In the genomic region with DNA sequence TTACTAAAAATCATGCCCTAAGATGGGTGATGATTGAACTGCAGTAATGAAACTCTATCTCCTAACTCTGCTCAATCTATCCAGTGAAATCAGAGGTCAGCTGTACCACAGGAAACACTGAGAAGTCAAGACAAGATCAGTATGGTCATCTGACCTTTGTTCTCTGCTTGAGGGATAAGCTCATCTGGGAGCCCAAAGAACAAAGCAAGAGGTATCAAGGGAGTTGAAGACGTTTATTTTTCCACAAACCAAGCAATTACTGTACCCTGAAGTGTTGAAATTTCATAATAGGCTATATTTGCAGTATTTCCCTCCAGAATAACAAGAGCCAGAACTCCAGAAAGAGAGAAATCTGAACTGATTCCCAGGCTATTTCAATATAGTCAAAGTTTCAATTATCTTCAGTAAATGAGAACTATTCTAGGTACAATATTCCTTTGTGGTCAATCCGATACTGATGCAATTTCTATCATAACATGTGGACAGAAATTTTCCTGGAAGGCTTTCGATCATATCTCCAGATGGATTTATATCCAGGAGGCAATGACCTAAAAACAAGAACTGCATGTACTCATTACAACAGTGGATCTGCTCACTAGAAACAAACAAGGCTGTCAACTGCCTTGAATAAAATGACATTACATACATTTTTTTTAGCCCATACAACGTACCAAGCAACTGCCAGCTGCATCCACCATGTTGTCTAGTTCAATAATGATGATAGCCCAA, we compare ENCODE assay signal across 23 cellular contexts.
DNase-seq lines count a peak whose midpoint lies in the region; TF ChIP-seq lines count a peak whose summit lies in the region.
"Had no signal": no experiment of that assay in that cellular context is flagged by ENCODE, and none has a peak within 500 bp of the region (broad histone marks: within the 10 kb centered on the region; RNA-seq: fewer than 3 reads in every experiment).

No MANE protein-coding gene starts in this region.

- no peak for TF ChIP-seq CTCF in left ventricle myocardium inferior (IDR thresholded peaks at IDR 0.05; ENCODE audit: borderline replicate concordance)

- H3K4me1 ChIP-seq in BLaER1 treated with 17β-estradiol and CSF1 and Interleukin-3, amounts not matched to agents 10 nM and 100 nM: peaks cover 0 to 16% (median 11%) of the 10 kb centered on the region in 10 experiments; a peak in 12 of 20 replicates
- H3K4me1 ChIP-seq in left ventricle myocardium inferior (peaks cover 33% of the 10 kb centered on the region), subcutaneous abdominal adipose tissue (ENCODE audit: control insufficient read depth in 5 of 5, insufficient read depth in 5 of 5, low read length in 5 of 5) (peaks cover 0 to 28% (median 17%) of the 10 kb centered on the region in 5 donors)
- H3K4me1 ChIP-seq: Caco-2, HAP-1 had no signal

- no peak overlapping the region for H3K9ac ChIP-seq in BLaER1 treated with 17β-estradiol and CSF1 and Interleukin-3, amounts not matched to agents 10 nM and 100 nM
- no peak overlapping the region for H3K9ac ChIP-seq in subcutaneous abdominal adipose tissue (ENCODE audit: low read length in 5 of 5)

- no peaks in the 10 kb centered on the region for H4K20me1 ChIP-seq in BLaER1 treated with 17β-estradiol and CSF1 and Interleukin-3, amounts not matched to agents 10 nM and 100 nM

- no peak overlapping the region for H3K27ac ChIP-seq in BLaER1 treated with 17β-estradiol and CSF1 and Interleukin-3, amounts not matched to agents 10 nM and 100 nM
- peak overlapping the region; percentile 53 for H3K27ac ChIP-seq in left ventricle myocardium inferior (replicated peaks)
- peak overlapping the region; percentile 5 for H3K27ac ChIP-seq in subcutaneous abdominal adipose tissue (ENCODE audit: low read depth, low read length)
- H3K27ac ChIP-seq: PC-9 had no signal

- peak; percentile 84 for DNase-seq in amniotic epithelial cell (ENCODE audit: low read depth)
- no peak for DNase-seq in left ventricle myocardium inferior
- DNase-seq in NCI-H345 treated with DMSO at 0.1 percent for 48 hours (lab: John Stamatoyannopoulos, UW; ENCODE audit: unreplicated experiment): no peak
- no peak for DNase-seq in NCI-H1436 treated with DMSO at 0.1 percent for 48 hours (lab: John Stamatoyannopoulos, UW)
- DNase-seq in posterior vena cava (ENCODE audit: low spot score): no peak
- DNase-seq in NCI-H2029 (lab: John Stamatoyannopoulos, UW): no peak
- DNase-seq: Caco-2; CD4-positive, alpha-beta memory T cell; EL; GF-D8; GOT3; HFFc6; KBM-7; MG63; NCI-H1105 treated with DMSO at 0.1 percent for 48 hours; NCI-H2029 treated with DMSO at 0.1 percent for 48 hours; NCI-H526 treated with DMSO at 0.1 percent for 48 hours; PC-9; RPMI8226; SHP77 treated with DMSO at 0.1 percent for 48 hours had no signal

- H3K4me2 ChIP-seq in BLaER1 treated with 17β-estradiol and CSF1 and Interleukin-3, amounts not matched to agents 10 nM and 100 nM: peak overlapping the region in 8 of 11 experiments; percentile 2 to 58 (median 28); a peak in 11 of 22 replicates
- H3K4me2 ChIP-seq: PC-9 had no signal

- intact Hi-C loops in left ventricle myocardium inferior (cut with micrococcal nuclease) (no loop called here), posterior vena cava (cut with DNase I) (no loop called here)

- no peaks in the 10 kb centered on the region for H3K27me3 ChIP-seq in BLaER1 treated with 17β-estradiol and CSF1 and Interleukin-3, amounts not matched to agents 10 nM and 100 nM
- H3K27me3 ChIP-seq in left ventricle myocardium inferior (ENCODE audit: low read depth) (no peaks in the 10 kb centered on the region), subcutaneous abdominal adipose tissue (ENCODE audit: control insufficient read depth in 5 of 5, insufficient read depth in 4 of 5, low read length in 5 of 5) (no peaks in the 10 kb centered on the region)
- H3K27me3 ChIP-seq: MG63 had no signal

- no peak overlapping the region for H3K4me3 ChIP-seq in BLaER1 treated with 17β-estradiol and CSF1 and Interleukin-3, amounts not matched to agents 10 nM and 100 nM
- no peak overlapping the region for H3K4me3 ChIP-seq in left ventricle myocardium inferior
- H3K4me3 ChIP-seq in subcutaneous abdominal adipose tissue (ENCODE audit: low read depth in 1 of 5, low read length in 5 of 5): no peak overlapping the region
- H3K4me3 ChIP-seq: HAP-1, MG63, PC-9 had no signal

- H3K9me3 ChIP-seq in BLaER1 treated with 17β-estradiol and CSF1 and Interleukin-3, amounts not matched to agents 10 nM and 100 nM (replicated peaks in 1 of 11): no peaks in the 10 kb centered on the region
- H3K9me3 ChIP-seq in left ventricle myocardium inferior (replicated peaks): no peaks in the 10 kb centered on the region
- no peaks in the 10 kb centered on the region for H3K9me3 ChIP-seq in subcutaneous abdominal adipose tissue (ENCODE audit: control insufficient read depth in 5 of 5, low read length in 5 of 5)
- H3K9me3 ChIP-seq: Caco-2, HAP-1, MG63 had no signal

- H3K36me3 ChIP-seq in BLaER1 treated with 17β-estradiol and CSF1 and Interleukin-3, amounts not matched to agents 10 nM and 100 nM: no peaks in the 10 kb centered on the region
- H3K36me3 ChIP-seq in left ventricle myocardium inferior: no peaks in the 10 kb centered on the region
- no peaks in the 10 kb centered on the region for H3K36me3 ChIP-seq in subcutaneous abdominal adipose tissue (ENCODE audit: control insufficient read depth in 5 of 5, insufficient read depth in 5 of 5, low read length in 5 of 5)
- H3K36me3 ChIP-seq: HAP-1, MG63 had no signal

Comparison
In these comparisons a context has a peak if more than half of its experiments do, and no peak if none do; other contexts are left out.
1. H3K27ac ChIP-seq: peak in left ventricle myocardium inferior (single experiment) and subcutaneous abdominal adipose tissue (single experiment); none in BLaER1 treated with 17β-estradiol and CSF1 and Interleukin-3, amounts not matched to agents 10 nM and 100 nM (0 of 11).